ENCODE assay signal across 31 cellular contexts in the genomic region with DNA sequence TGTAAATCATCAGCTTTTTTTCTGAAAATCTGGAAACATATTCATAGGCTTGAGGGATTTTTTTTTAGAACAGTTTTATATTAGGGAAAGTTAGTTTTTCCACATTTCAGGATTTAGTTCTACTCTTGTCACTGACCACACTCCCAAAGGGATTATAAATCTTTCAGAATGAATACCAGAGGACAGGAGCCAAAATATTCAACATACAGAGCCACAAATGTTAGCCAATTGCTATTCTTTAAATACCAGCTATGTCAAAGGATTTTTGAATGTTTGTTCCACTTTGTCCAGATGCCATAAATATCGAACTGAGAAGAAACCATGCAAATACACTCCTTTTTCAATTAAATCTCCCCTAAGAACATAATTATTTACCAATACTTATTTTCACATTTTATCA. TPM values are rescaled to one million over a fixed set of nuclear protein-coding genes. Genes with fewer than 3 reads are reported as not detected.
"Had no signal": no experiment of that assay in that cellular context is flagged by ENCODE, and none has a peak within 500 bp of the region (broad histone marks: within the 10 kb centered on the region; RNA-seq: fewer than 3 reads in every experiment).

No MANE protein-coding gene starts in this region.

- H3K9me3 ChIP-seq: pancreas, prostate gland, stomach, suprapubic skin, tibial artery, upper lobe of right lung had no signal

- H3K9me3 Mint-ChIP-seq: activated CD4-positive, alpha-beta memory T cell treated with anti-CD3 and anti-CD28 coated beads for 36 hours; activated CD4-positive, alpha-beta T cell treated with anti-CD3 and anti-CD28 coated beads, Interleukin-2, amount 10 ng/mL, durations not matched to agents 24 days and 14 days; activated naive CD4-positive, alpha-beta T cell treated with anti-CD3 and anti-CD28 coated beads, Interleukin-2, amount 10 ng/mL, durations not matched to agents 7 days and 5 days; activated naive CD8-positive, alpha-beta T cell treated with anti-CD3 and anti-CD28 coated beads, Interleukin-2, amount 10 ng/mL, durations not matched to agents 7 days and 5 days; activated T-cell treated with anti-CD3 and anti-CD28 coated beads, Interleukin-2, amount 50 U/mL, for 24 hours; effector memory CD8-positive, alpha-beta T cell; naive thymus-derived CD4-positive, alpha-beta T cell; stimulated activated effector memory CD8-positive, alpha-beta T cell treated with anti-CD3 and anti-CD28 coated beads, Interleukin-12 subunit alpha, Interleukin-12 subunit beta, amount 100 ng/mL, for 72 hours; T-helper 2 cell treated with Interferon-gamma antibody and Interleukin-4, amounts not matched to agents 5 μg/mL and 100 μg/mL, for 36 hours had no signal

- H3K36me3 ChIP-seq: brain microvascular endothelial cell, pancreas, prostate gland, stomach, suprapubic skin, tibial artery, upper lobe of right lung had no signal

- H3K4me3 Mint-ChIP-seq: activated CD4-positive, alpha-beta memory T cell treated with anti-CD3 and anti-CD28 coated beads for 36 hours; activated CD4-positive, alpha-beta T cell treated with anti-CD3 and anti-CD28 coated beads, Interleukin-2, amount 10 ng/mL, durations not matched to agents 24 days and 14 days; activated naive CD4-positive, alpha-beta T cell treated with anti-CD3 and anti-CD28 coated beads, Interleukin-2, amount 10 ng/mL, durations not matched to agents 7 days and 5 days; activated naive CD8-positive, alpha-beta T cell treated with anti-CD3 and anti-CD28 coated beads, Interleukin-2, amount 10 ng/mL, durations not matched to agents 7 days and 5 days; activated T-cell treated with anti-CD3 and anti-CD28 coated beads, Interleukin-2, amount 50 U/mL, for 24 hours; effector memory CD8-positive, alpha-beta T cell; mesothelial cell of epicardium; naive thymus-derived CD4-positive, alpha-beta T cell; stimulated activated effector memory CD8-positive, alpha-beta T cell treated with anti-CD3 and anti-CD28 coated beads, Interleukin-12 subunit alpha, Interleukin-12 subunit beta, amount 100 ng/mL, for 72 hours; T-helper 2 cell treated with Interferon-gamma antibody and Interleukin-4, amounts not matched to agents 5 μg/mL and 100 μg/mL, for 36 hours had no signal

- H3K4me3 ChIP-seq: pancreas, prostate gland, stomach, suprapubic skin, tibial artery, upper lobe of right lung had no signal

- ATAC-seq: effector memory CD8-positive, alpha-beta T cell; naive thymus-derived CD4-positive, alpha-beta T cell; pancreas; sciatic nerve; stimulated activated effector memory CD8-positive, alpha-beta T cell treated with anti-CD3 and anti-CD28 coated beads, Interleukin-12 subunit alpha, Interleukin-12 subunit beta, amount 100 ng/mL, for 72 hours had no signal

- H3K27me3 ChIP-seq: brain microvascular endothelial cell, pancreas, stomach, suprapubic skin, tibial artery, upper lobe of right lung had no signal

- H3K4me1 Mint-ChIP-seq: activated CD4-positive, alpha-beta T cell treated with anti-CD3 and anti-CD28 coated beads, Interleukin-2, amount 10 ng/mL, durations not matched to agents 24 days and 14 days; activated naive CD4-positive, alpha-beta T cell treated with anti-CD3 and anti-CD28 coated beads, Interleukin-2, amount 10 ng/mL, durations not matched to agents 7 days and 5 days; mesothelial cell of epicardium; naive thymus-derived CD4-positive, alpha-beta T cell; stimulated activated effector memory CD8-positive, alpha-beta T cell treated with anti-CD3 and anti-CD28 coated beads, Interleukin-12 subunit alpha, Interleukin-12 subunit beta, amount 100 ng/mL, for 72 hours had no signal

- H3K27ac ChIP-seq: brain microvascular endothelial cell, pancreas, prostate gland, stomach, suprapubic skin, tibial artery, upper lobe of right lung had no signal

- H3K4me1 ChIP-seq: pancreas, prostate gland, stomach, suprapubic skin, upper lobe of right lung had no signal

- H3K27ac Mint-ChIP-seq: activated CD4-positive, alpha-beta memory T cell treated with anti-CD3 and anti-CD28 coated beads for 36 hours; activated CD4-positive, alpha-beta T cell treated with anti-CD3 and anti-CD28 coated beads, Interleukin-2, amount 10 ng/mL, durations not matched to agents 24 days and 14 days; activated naive CD4-positive, alpha-beta T cell treated with anti-CD3 and anti-CD28 coated beads, Interleukin-2, amount 10 ng/mL, durations not matched to agents 7 days and 5 days; activated naive CD8-positive, alpha-beta T cell treated with anti-CD3 and anti-CD28 coated beads, Interleukin-2, amount 10 ng/mL, durations not matched to agents 7 days and 5 days; activated T-cell treated with anti-CD3 and anti-CD28 coated beads, Interleukin-2, amount 50 U/mL, for 24 hours; effector memory CD8-positive, alpha-beta T cell; mesothelial cell of epicardium; naive thymus-derived CD4-positive, alpha-beta T cell; stimulated activated effector memory CD8-positive, alpha-beta T cell treated with anti-CD3 and anti-CD28 coated beads, Interleukin-12 subunit alpha, Interleukin-12 subunit beta, amount 100 ng/mL, for 72 hours; T-helper 2 cell treated with Interferon-gamma antibody and Interleukin-4, amounts not matched to agents 5 μg/mL and 100 μg/mL, for 36 hours had no signal

- DNase-seq: activated CD4-positive, alpha-beta memory T cell treated with anti-CD3 and anti-CD28 coated beads for 36 hours; activated CD4-positive, CD25-positive, alpha-beta regulatory T cell; activated CD8-positive, alpha-beta memory T cell treated with anti-CD3 and anti-CD28 coated beads, Interleukin-2, amount 50 U/mL, for 48 hours; activated gamma-delta T cell; activated naive CD4-positive, alpha-beta T cell treated with anti-CD3 and anti-CD28 coated beads, Interleukin-2, amount 10 ng/mL, durations not matched to agents 7 days and 5 days; activated naive CD8-positive, alpha-beta T cell treated with anti-CD3 and anti-CD28 coated beads, Interleukin-2, amount 10 ng/mL, durations not matched to agents 7 days and 5 days; activated T-cell treated with anti-CD3 and anti-CD28 coated beads, Interleukin-2, amount 50 U/mL, for 24 hours; amniotic stem cell; brain microvascular endothelial cell; cortex of kidney; effector memory CD8-positive, alpha-beta T cell; erythroblast; kidney glomerular epithelial cell; mammary epithelial cell; naive thymus-derived CD4-positive, alpha-beta T cell; pancreas; retina; small intestine; stimulated activated CD4-positive, alpha-beta T cell treated with anti-CD3 and anti-CD28 coated beads, Interleukin-4, amount 100 ng/mL, for 24 hours; stomach; T-helper 1 cell; tibial artery; upper lobe of right lung had no signal

- H3K36me3 Mint-ChIP-seq: activated CD4-positive, alpha-beta memory T cell treated with anti-CD3 and anti-CD28 coated beads for 36 hours; activated naive CD4-positive, alpha-beta T cell treated with anti-CD3 and anti-CD28 coated beads, Interleukin-2, amount 10 ng/mL, durations not matched to agents 7 days and 5 days; activated naive CD8-positive, alpha-beta T cell treated with anti-CD3 and anti-CD28 coated beads, Interleukin-2, amount 10 ng/mL, durations not matched to agents 7 days and 5 days; mesothelial cell of epicardium; stimulated activated effector memory CD8-positive, alpha-beta T cell treated with anti-CD3 and anti-CD28 coated beads, Interleukin-12 subunit alpha, Interleukin-12 subunit beta, amount 100 ng/mL, for 72 hours had no signal

RNA-seq across cellular contexts. Expression of a gene that starts 50.7 kb away (rescaled TPM):
- total RNA-seq: activated CD4-positive, alpha-beta T cell treated with anti-CD3 and anti-CD28 coated beads, Interleukin-2, amount 10 ng/mL, durations not matched to agents 24 days and 14 days; activated naive CD8-positive, alpha-beta T cell treated with anti-CD3 and anti-CD28 coated beads, Interleukin-2, amount 10 ng/mL, durations not matched to agents 7 days and 5 days had no signal
- polyA plus RNA-seq: mammary epithelial cell; naive thymus-derived CD4-positive, alpha-beta T cell; neural cell had no signal
